28 cellular contexts compared by ENCODE assay signal in genomic region chr7:92319243-92319642, GRCh38.
"Had no signal": no experiment of that assay in that cellular context is flagged by ENCODE, and none has a peak within 500 bp of the region (broad histone marks: within the 10 kb centered on the region; RNA-seq: fewer than 3 reads in every experiment).

No MANE protein-coding gene starts in this region.

- H3K27me3 Mint-ChIP-seq: stimulated activated memory B cell treated with anti-CD40 and anti-IgM and Interleukin-4, amounts not matched to agents 10 μg/mL and 1 μg/mL and 100 μg/mL, for 72 hours; stimulated activated naive B cell treated with anti-CD40 and anti-IgM and Interleukin-4, amounts not matched to agents 10 μg/mL and 1 μg/mL and 100 μg/mL, for 72 hours; stimulated activated naive CD8-positive, alpha-beta T cell treated with anti-CD3 and anti-CD28 coated beads, Interleukin-15, amount 100 ng/mL, for 72 hours; stimulated activated naive CD8-positive, alpha-beta T cell treated with anti-CD3 and anti-CD28 coated beads, Interleukin-15, Interleukin-2, amounts not matched to agents 100 ng/mL and 50 ng/mL, for 24 hours; type B pancreatic cell had no signal

- H3K9me3 Mint-ChIP-seq: stimulated activated effector memory CD8-positive, alpha-beta T cell treated with anti-CD3 and anti-CD28 coated beads, Interleukin-12 subunit alpha, Interleukin-12 subunit beta, amount 100 ng/mL, for 72 hours; stimulated activated memory B cell treated with anti-CD40 and anti-IgM and Interleukin-4, amounts not matched to agents 10 μg/mL and 1 μg/mL and 100 μg/mL, for 72 hours; stimulated activated naive B cell treated with anti-CD40 and anti-IgM and Interleukin-4, amounts not matched to agents 10 μg/mL and 1 μg/mL and 100 μg/mL, for 72 hours; stimulated activated naive CD8-positive, alpha-beta T cell treated with anti-CD3 and anti-CD28 coated beads, Interleukin-15, amount 100 ng/mL, for 72 hours; stimulated activated naive CD8-positive, alpha-beta T cell treated with anti-CD3 and anti-CD28 coated beads, Interleukin-15, Interleukin-2, amounts not matched to agents 100 ng/mL and 50 ng/mL, for 24 hours; type B pancreatic cell had no signal

- H3K4me3 ChIP-seq: stomach, suprapubic skin, testis, thoracic aorta, thyroid gland, tibial artery, tibial nerve, transverse colon, upper lobe of left lung, upper lobe of right lung, uterus, vagina had no signal

- DNase-seq: stimulated activated CD4-positive, alpha-beta T cell treated with anti-CD3 and anti-CD28 coated beads, Interleukin-2, amount 100 ng/mL, for 48 hours; stimulated activated CD4-positive, alpha-beta T cell treated with anti-CD3 and anti-CD28 coated beads, Interleukin-4, amount 100 ng/mL, for 1 hour; stimulated activated CD4-positive, alpha-beta T cell treated with anti-CD3 and anti-CD28 coated beads, Interleukin-4, amount 100 ng/mL, for 24 hours; stimulated activated CD4-positive, alpha-beta T cell treated with anti-CD3 and anti-CD28 coated beads, Interleukin-4, amount 100 ng/mL, for 4 hours; stimulated activated CD8-positive, alpha-beta memory T cell treated with anti-CD3 and anti-CD28 coated beads, Interleukin-4, amount 100 ng/mL, for 48 hours; stimulated activated naive B cell treated with anti-CD40 and anti-IgM and Interleukin-4, amounts not matched to agents 10 μg/mL and 1 μg/mL and 100 μg/mL, for 72 hours; stimulated activated naive CD4-positive, alpha-beta T cell; stimulated activated naive CD4-positive, alpha-beta T cell treated with Interleukin-2 at 50 U/mL for 16 hours; stimulated activated naive CD8-positive, alpha-beta T cell treated with anti-CD3 and anti-CD28 coated beads, Interleukin-15, amount 100 ng/mL, for 72 hours; stimulated activated naive CD8-positive, alpha-beta T cell treated with anti-CD3 and anti-CD28 coated beads, Interleukin-15, Interleukin-2, amounts not matched to agents 100 U/mL and 50 U/mL, for 24 hours; stomach; substantia nigra; testis; thyroid gland; tibial artery; transverse colon; upper lobe of left lung; upper lobe of right lung; uterus had no signal

- FAIRE-seq: urothelium cell line had no signal

- ATAC-seq: stimulated activated effector memory CD8-positive, alpha-beta T cell treated with anti-CD3 and anti-CD28 coated beads, Interleukin-12 subunit alpha, Interleukin-12 subunit beta, amount 100 ng/mL, for 72 hours; stimulated activated memory B cell treated with anti-CD40 and anti-IgM and Interleukin-4, amounts not matched to agents 10 μg/mL and 1 μg/mL and 100 μg/mL, for 72 hours; stimulated activated naive B cell treated with anti-CD40 and anti-IgM and Interleukin-4, amounts not matched to agents 10 μg/mL and 1 μg/mL and 100 μg/mL, for 72 hours; stimulated activated naive CD8-positive, alpha-beta T cell treated with anti-CD3 and anti-CD28 coated beads, Interleukin-15, amount 100 ng/mL, for 72 hours; stimulated activated naive CD8-positive, alpha-beta T cell treated with anti-CD3 and anti-CD28 coated beads, Interleukin-15, Interleukin-2, amounts not matched to agents 100 U/mL and 50 U/mL, for 24 hours; upper lobe of right lung had no signal

- H3K4me1 Mint-ChIP-seq: stimulated activated effector memory CD8-positive, alpha-beta T cell treated with anti-CD3 and anti-CD28 coated beads, Interleukin-12 subunit alpha, Interleukin-12 subunit beta, amount 100 ng/mL, for 72 hours; stimulated activated memory B cell treated with anti-CD40 and anti-IgM and Interleukin-4, amounts not matched to agents 10 μg/mL and 1 μg/mL and 100 μg/mL, for 72 hours; stimulated activated naive CD8-positive, alpha-beta T cell treated with anti-CD3 and anti-CD28 coated beads, Interleukin-15, amount 100 ng/mL, for 72 hours had no signal

- H3K27ac ChIP-seq: stomach, suprapubic skin, testis, thoracic aorta, thyroid gland, tibial artery, tibial nerve, transverse colon, upper lobe of left lung, upper lobe of right lung, uterus, vagina had no signal

- H3K4me3 Mint-ChIP-seq: stimulated activated effector memory CD8-positive, alpha-beta T cell treated with anti-CD3 and anti-CD28 coated beads, Interleukin-12 subunit alpha, Interleukin-12 subunit beta, amount 100 ng/mL, for 72 hours; stimulated activated memory B cell treated with anti-CD40 and anti-IgM and Interleukin-4, amounts not matched to agents 10 μg/mL and 1 μg/mL and 100 μg/mL, for 72 hours; stimulated activated naive B cell treated with anti-CD40 and anti-IgM and Interleukin-4, amounts not matched to agents 10 μg/mL and 1 μg/mL and 100 μg/mL, for 72 hours; stimulated activated naive CD8-positive, alpha-beta T cell treated with anti-CD3 and anti-CD28 coated beads, Interleukin-15, amount 100 ng/mL, for 72 hours; stimulated activated naive CD8-positive, alpha-beta T cell treated with anti-CD3 and anti-CD28 coated beads, Interleukin-15, Interleukin-2, amounts not matched to agents 100 ng/mL and 50 ng/mL, for 24 hours; type B pancreatic cell had no signal

- H3K27ac Mint-ChIP-seq: stimulated activated effector memory CD8-positive, alpha-beta T cell treated with anti-CD3 and anti-CD28 coated beads, Interleukin-12 subunit alpha, Interleukin-12 subunit beta, amount 100 ng/mL, for 72 hours; stimulated activated memory B cell treated with anti-CD40 and anti-IgM and Interleukin-4, amounts not matched to agents 10 μg/mL and 1 μg/mL and 100 μg/mL, for 72 hours; stimulated activated naive B cell treated with anti-CD40 and anti-IgM and Interleukin-4, amounts not matched to agents 10 μg/mL and 1 μg/mL and 100 μg/mL, for 72 hours; stimulated activated naive CD8-positive, alpha-beta T cell treated with anti-CD3 and anti-CD28 coated beads, Interleukin-15, amount 100 ng/mL, for 72 hours; stimulated activated naive CD8-positive, alpha-beta T cell treated with anti-CD3 and anti-CD28 coated beads, Interleukin-15, Interleukin-2, amounts not matched to agents 100 ng/mL and 50 ng/mL, for 24 hours; type B pancreatic cell had no signal
